In the genomic region with DNA sequence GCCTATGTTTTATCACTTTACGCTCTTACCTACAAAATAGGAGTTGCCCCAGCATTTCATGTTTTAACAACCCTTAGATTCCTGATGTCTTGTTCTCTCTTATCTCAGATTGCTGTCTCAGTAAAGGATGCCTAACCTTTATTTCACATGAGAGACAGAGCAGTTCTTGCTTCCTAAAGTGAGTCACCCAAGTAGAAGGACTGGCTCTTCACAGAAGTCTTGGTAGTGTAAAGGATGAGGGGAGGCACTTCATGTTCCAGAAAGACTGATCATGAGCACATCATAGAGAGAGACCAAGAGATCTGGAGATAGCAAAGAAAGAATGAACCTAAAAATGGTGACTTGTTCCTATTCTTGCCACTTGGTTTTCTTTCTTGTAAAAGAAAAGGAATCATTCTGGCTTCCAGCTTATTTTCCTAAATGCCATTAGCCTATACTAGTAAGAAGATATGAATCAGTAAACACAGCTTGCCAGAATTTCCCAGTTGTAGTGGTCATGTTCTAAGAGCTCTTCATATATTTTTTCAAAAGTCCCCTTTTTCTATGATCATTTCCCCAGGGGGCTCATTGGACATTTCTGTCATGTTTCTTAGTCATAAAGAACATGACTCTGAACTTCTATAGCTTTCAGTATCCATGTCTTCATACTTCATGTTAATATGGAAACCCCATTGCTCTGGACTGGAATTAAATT, we compare ENCODE assay signal across 9 cellular contexts. TPM values are rescaled to one million over a fixed set of nuclear protein-coding genes. Genes with fewer than 3 reads are reported as not detected.
A peak's percentile ranks its signal among the peaks of the same experiment; 100 is the strongest.
DNase-seq lines count a peak whose midpoint lies in the region; ATAC-seq and TF ChIP-seq lines count a peak whose summit lies in the region.
"Had no signal": no experiment of that assay in that cellular context is flagged by ENCODE, and none has a peak within 500 bp of the region (broad histone marks: within the 10 kb centered on the region; RNA-seq: fewer than 3 reads in every experiment).

No MANE protein-coding gene starts in this region.

- H3K27me3 ChIP-seq in CD4-positive, alpha-beta memory T cell (ENCODE audit: insufficient read depth, low read length), result no peaks in the 10 kb centered on the region
- H3K27me3 ChIP-seq in gastroesophageal sphincter, result no peaks in the 10 kb centered on the region
- no peaks in the 10 kb centered on the region for H3K27me3 ChIP-seq in aorta (ENCODE audit: control insufficient read depth in 1 of 2, insufficient read depth in 2 of 2, low read length in 1 of 2)

- H3K4me3 Mint-ChIP-seq in CD4-positive, alpha-beta memory T cell, result no peak overlapping the region
- peak overlapping the region; percentile 0 for H3K4me3 Mint-ChIP-seq in activated naive CD8-positive, alpha-beta T cell treated with anti-CD3 and anti-CD28 coated beads, Interleukin-2, amount 50 U/mL, for 24 hours

- no peak for DNase-seq in CD4-positive, alpha-beta memory T cell
- DNase-seq in activated naive CD8-positive, alpha-beta T cell treated with anti-CD3 and anti-CD28 coated beads, Interleukin-2, amount 50 U/mL, for 24 hours, result no peak
- DNase-seq in T-helper 1 cell (no peak), putamen (ENCODE audit: low spot score) (no peak), aorta (no peak)

- intact Hi-C loops in CD4-positive, alpha-beta memory T cell (cut with micrococcal nuclease), result no loop called here
- intact Hi-C loops in aorta (cut with DNase I), result no loop called here

- no peaks in the 10 kb centered on the region for H3K36me3 ChIP-seq in CD4-positive, alpha-beta memory T cell (ENCODE audit: insufficient read depth, low read length)
- H3K36me3 ChIP-seq in gastroesophageal sphincter, result peaks cover 0 to 6% of the 10 kb centered on the region in 2 donors
- no peaks in the 10 kb centered on the region for H3K36me3 ChIP-seq in aorta (ENCODE audit: control insufficient read depth in 1 of 2, insufficient read depth in 2 of 2, low read length in 1 of 2)

- H3K9me3 Mint-ChIP-seq in CD4-positive, alpha-beta memory T cell, result no peaks in the 10 kb centered on the region
- H3K9me3 Mint-ChIP-seq in activated naive CD8-positive, alpha-beta T cell treated with anti-CD3 and anti-CD28 coated beads, Interleukin-2, amount 50 U/mL, for 24 hours, result peaks cover 3% of the 10 kb centered on the region

- TF ChIP-seq POLR2A in gastroesophageal sphincter (IDR thresholded peaks at IDR 0.05), result no peak

- peaks cover 25 to 30% of the 10 kb centered on the region in 2 donors for H3K36me3 Mint-ChIP-seq in CD4-positive, alpha-beta memory T cell
- H3K36me3 Mint-ChIP-seq in activated naive CD8-positive, alpha-beta T cell treated with anti-CD3 and anti-CD28 coated beads, Interleukin-2, amount 50 U/mL, for 24 hours (ENCODE audit: low read depth), result peaks cover 28% of the 10 kb centered on the region

- no peak overlapping the region for H3K4me3 ChIP-seq in CD4-positive, alpha-beta memory T cell (ENCODE audit: low read length in 2 of 2)
- H3K4me3 ChIP-seq in gastroesophageal sphincter (no peak overlapping the region), aorta (ENCODE audit: low read length in 2 of 2) (no peak overlapping the region)

- TF ChIP-seq CTCF in gastroesophageal sphincter (IDR thresholded peaks at IDR 0.05), result no peak

- ATAC-seq in GM19395 (IDR thresholded peaks at IDR 0.05; ENCODE audit: unreplicated experiment) (peak; percentile 91), HG03039 (IDR thresholded peaks at IDR 0.05; ENCODE audit: unreplicated experiment) (peak; percentile 83), gastroesophageal sphincter (no peak), aorta (ENCODE audit: low FRiP score) (no peak)
- ATAC-seq in activated naive CD8-positive, alpha-beta T cell treated with anti-CD3 and anti-CD28 coated beads, Interleukin-2, amount 50 U/mL, for 24 hours, result peak; percentile 88

- POLR2A ChIA-PET in CD4-positive, alpha-beta memory T cell (lab: Charles Lee; ENCODE audit: partially characterized antibody), result no interaction called here

- H3K27ac Mint-ChIP-seq in CD4-positive, alpha-beta memory T cell, result peak overlapping the region in 5 of 7 donors; percentile 9 to 40 (median 23)
- H3K27ac Mint-ChIP-seq in activated naive CD8-positive, alpha-beta T cell treated with anti-CD3 and anti-CD28 coated beads, Interleukin-2, amount 50 U/mL, for 24 hours, result peak overlapping the region; percentile 87

- H3K27ac ChIP-seq in CD4-positive, alpha-beta memory T cell (ENCODE audit: low read depth, low read length), result no peak overlapping the region
- H3K27ac ChIP-seq in gastroesophageal sphincter (no peak overlapping the region), aorta (ENCODE audit: low read depth in 1 of 2, low read length in 2 of 2) (no peak overlapping the region)
- H3K27ac ChIP-seq: HL-60 had no signal

- TF ChIP-seq EP300 in gastroesophageal sphincter (IDR thresholded peaks at IDR 0.05), result no peak

- WGBS in gastroesophageal sphincter (ENCODE audit: low coverage in 1 of 2), 2 donors, result 100% methylated on average over 1 of the region's 1 CpG
- 96 to 98% methylated on average over 1 of the region's 1 CpG for WGBS in aorta, 2 donors

- H3K4me1 Mint-ChIP-seq in CD4-positive, alpha-beta memory T cell, result peaks cover 18 to 31% (median 22%) of the 10 kb centered on the region in 4 donors
- peaks cover 33% of the 10 kb centered on the region for H3K4me1 Mint-ChIP-seq in activated naive CD8-positive, alpha-beta T cell treated with anti-CD3 and anti-CD28 coated beads, Interleukin-2, amount 50 U/mL, for 24 hours

- CTCF ChIA-PET in CD4-positive, alpha-beta memory T cell (lab: Charles Lee; ENCODE audit: partially characterized antibody), result interaction anchor here (1.0 to 1.3 kb wide), 2 partner anchors 67 to 71 kb away, joined by 3 to 5 read pairs; no protein-coding TSS in a partner anchor

- no peaks in the 10 kb centered on the region for H3K27me3 Mint-ChIP-seq in CD4-positive, alpha-beta memory T cell
- no peaks in the 10 kb centered on the region for H3K27me3 Mint-ChIP-seq in activated naive CD8-positive, alpha-beta T cell treated with anti-CD3 and anti-CD28 coated beads, Interleukin-2, amount 50 U/mL, for 24 hours

- no peaks in the 10 kb centered on the region for H3K4me1 ChIP-seq in CD4-positive, alpha-beta memory T cell (ENCODE audit: insufficient read depth, low read length)
- H3K4me1 ChIP-seq in gastroesophageal sphincter, result no peaks in the 10 kb centered on the region
- peaks cover 0 to 3% of the 10 kb centered on the region in 2 donors for H3K4me1 ChIP-seq in aorta (ENCODE audit: control insufficient read depth in 1 of 2, insufficient read depth in 2 of 2, low read length in 2 of 2)

- no peaks in the 10 kb centered on the region for H3K9me3 ChIP-seq in CD4-positive, alpha-beta memory T cell (ENCODE audit: control insufficient read depth in 1 of 2, low read length in 2 of 2)
- no peaks in the 10 kb centered on the region for H3K9me3 ChIP-seq in gastroesophageal sphincter
- no peaks in the 10 kb centered on the region for H3K9me3 ChIP-seq in aorta (ENCODE audit: control insufficient read depth, low read length)

RNA-seq across cellular contexts. Expression of a gene that starts 54.9 kb away (rescaled TPM):
- 10 to 100 TPM; 48.8 to 54.1 TPM for total RNA-seq in CD4-positive, alpha-beta memory T cell
- 100 to 1,000 TPM in 1 of 2 donors, 10 to 100 TPM in 1; 66.5 to 100 TPM for polyA plus RNA-seq in CD4-positive, alpha-beta memory T cell
- total RNA-seq in gastroesophageal sphincter (10 to 100 TPM; 22.9 to 39.2 (median 35.8) TPM), aorta (10 to 100 TPM; 52.7 to 71.9 TPM)
- 10 to 100 TPM; 22.5 to 36.5 TPM for polyA plus RNA-seq in aorta

Comparison
In these comparisons a context has a peak if more than half of its experiments do, and no peak if none do; other contexts are left out.
1. ATAC-seq: peak in GM19395 (single experiment), HG03039 (single experiment) and activated naive CD8-positive, alpha-beta T cell treated with anti-CD3 and anti-CD28 coated beads, Interleukin-2, amount 50 U/mL, for 24 hours (single experiment); none in gastroesophageal sphincter (single experiment) and aorta (single experiment).